ENCODE assay signal across 10 cellular contexts in the genomic region with DNA sequence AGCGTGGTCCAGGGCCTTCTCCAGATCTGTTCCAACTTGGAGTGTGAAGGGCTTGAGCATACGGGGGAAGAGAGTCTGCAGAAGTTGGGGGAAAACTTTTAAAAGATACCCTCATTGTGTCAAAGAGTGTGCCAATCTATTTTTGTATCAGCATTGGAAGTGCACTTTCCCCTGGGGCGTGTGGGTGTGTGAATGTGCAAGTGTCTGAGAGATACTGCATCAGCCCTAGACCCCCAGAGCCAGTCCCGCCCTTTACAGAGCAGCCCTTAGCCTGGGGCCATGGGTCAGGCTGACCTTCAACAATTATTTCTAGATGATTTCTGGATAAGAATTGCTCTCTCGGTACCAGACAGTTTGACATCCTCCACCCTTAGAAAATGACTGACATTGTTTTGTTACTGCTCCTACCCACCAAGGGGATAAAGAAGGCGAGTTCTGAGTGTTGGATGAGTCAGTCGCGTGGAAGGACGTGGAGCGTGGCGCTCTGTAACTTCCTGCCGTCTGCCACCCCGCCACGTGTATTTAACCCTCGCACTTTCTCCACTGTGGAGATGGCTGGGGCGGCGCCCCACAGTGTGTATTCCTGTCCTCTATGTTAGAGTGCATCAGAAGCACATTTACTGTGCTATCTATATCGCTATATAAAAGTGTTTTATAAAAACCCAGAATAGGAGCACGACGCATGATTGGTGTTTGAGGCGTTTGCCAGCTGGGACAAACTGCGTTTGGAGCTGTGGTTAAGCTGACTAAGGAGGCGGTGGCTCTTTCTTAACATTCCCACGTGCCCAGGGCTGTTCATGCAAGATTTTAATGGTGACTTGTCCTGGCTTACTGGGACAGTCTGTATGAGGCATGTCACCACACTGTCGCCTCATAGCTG.
DNase-seq lines count a peak whose midpoint lies in the region; ATAC-seq and TF ChIP-seq lines count a peak whose summit lies in the region.
"Had no signal": no experiment of that assay in that cellular context is flagged by ENCODE, and none has a peak within 500 bp of the region (broad histone marks: within the 10 kb centered on the region; RNA-seq: fewer than 3 reads in every experiment).

No MANE protein-coding gene starts in this region.

- peaks cover 0 to 16% of the 10 kb centered on the region in 2 donors for H3K36me3 Mint-ChIP-seq in activated naive CD4-positive, alpha-beta T cell treated with anti-CD3 and anti-CD28 coated beads, Interleukin-2, amount 50 U/mL, for 72 hours
- H3K36me3 Mint-ChIP-seq in activated naive CD4-positive, alpha-beta T cell treated with anti-CD3 and anti-CD28 coated beads for 36 hours (ENCODE audit: low read depth) = no peaks in the 10 kb centered on the region
- H3K36me3 Mint-ChIP-seq in activated CD8-positive, alpha-beta T cell treated with anti-CD3 and anti-CD28 coated beads for 36 hours (ENCODE audit: low read depth) = no peaks in the 10 kb centered on the region
- H3K36me3 Mint-ChIP-seq in type B pancreatic cell = peaks cover 17% of the 10 kb centered on the region

- peak overlapping the region in 1 of 2 donors; percentile 19 for H3K27ac Mint-ChIP-seq in activated naive CD4-positive, alpha-beta T cell treated with anti-CD3 and anti-CD28 coated beads, Interleukin-2, amount 50 U/mL, for 72 hours
- H3K27ac Mint-ChIP-seq in activated naive CD4-positive, alpha-beta T cell treated with anti-CD3 and anti-CD28 coated beads for 36 hours = no peak overlapping the region
- H3K27ac Mint-ChIP-seq in activated CD8-positive, alpha-beta T cell treated with anti-CD3 and anti-CD28 coated beads for 36 hours = no peak overlapping the region
- peak overlapping the region; percentile 44 for H3K27ac Mint-ChIP-seq in type B pancreatic cell

- no peak for TF ChIP-seq CTCF in activated CD8-positive, alpha-beta T cell treated with anti-CD3 and anti-CD28 coated beads for 36 hours (IDR thresholded peaks at IDR 0.05)
- no peak for TF ChIP-seq CTCF in type B pancreatic cell (conservative IDR thresholded peaks at IDR 0.05)

- DNase-seq in activated naive CD4-positive, alpha-beta T cell treated with anti-CD3 and anti-CD28 coated beads, Interleukin-2, amount 50 U/mL, for 72 hours (ENCODE audit: low spot score in 2 of 2) = no peak
- no peak for DNase-seq in activated naive CD4-positive, alpha-beta T cell treated with anti-CD3 and anti-CD28 coated beads for 36 hours
- DNase-seq in activated CD8-positive, alpha-beta T cell treated with anti-CD3 and anti-CD28 coated beads for 36 hours = peak; percentile 34
- DNase-seq in foreskin melanocyte = peak; percentile 46
- DNase-seq in type B pancreatic cell (ENCODE audit: extremely low spot score, unreplicated experiment) = no peak
- no peak for DNase-seq in NCI-H2171 treated with DMSO at 0.1 percent for 48 hours (lab: John Stamatoyannopoulos, UW)
- no peak for DNase-seq in NCI-H526 (lab: John Stamatoyannopoulos, UW)
- no peak for DNase-seq in NCI-H1417 treated with DMSO at 0.1 percent for 48 hours (lab: John Stamatoyannopoulos, UW)
- DNase-seq: activated effector memory CD4-positive, alpha-beta T cell treated with Interleukin-2 at 50 U/mL for 16 hours; MM.1S had no signal

- H3K27me3 Mint-ChIP-seq in activated naive CD4-positive, alpha-beta T cell treated with anti-CD3 and anti-CD28 coated beads for 36 hours (ENCODE audit: low read depth) = no peaks in the 10 kb centered on the region
- H3K27me3 Mint-ChIP-seq in activated CD8-positive, alpha-beta T cell treated with anti-CD3 and anti-CD28 coated beads for 36 hours = no peaks in the 10 kb centered on the region
- H3K27me3 Mint-ChIP-seq in type B pancreatic cell = no peaks in the 10 kb centered on the region

- H3K9me3 Mint-ChIP-seq in activated naive CD4-positive, alpha-beta T cell treated with anti-CD3 and anti-CD28 coated beads, Interleukin-2, amount 50 U/mL, for 72 hours = no peaks in the 10 kb centered on the region
- no peaks in the 10 kb centered on the region for H3K9me3 Mint-ChIP-seq in activated naive CD4-positive, alpha-beta T cell treated with anti-CD3 and anti-CD28 coated beads for 36 hours
- no peaks in the 10 kb centered on the region for H3K9me3 Mint-ChIP-seq in activated CD8-positive, alpha-beta T cell treated with anti-CD3 and anti-CD28 coated beads for 36 hours
- H3K9me3 Mint-ChIP-seq in type B pancreatic cell = no peaks in the 10 kb centered on the region

- peaks cover 35% of the 10 kb centered on the region for H3K4me1 Mint-ChIP-seq in activated naive CD4-positive, alpha-beta T cell treated with anti-CD3 and anti-CD28 coated beads for 36 hours (ENCODE audit: low read depth)
- H3K4me1 Mint-ChIP-seq in activated CD8-positive, alpha-beta T cell treated with anti-CD3 and anti-CD28 coated beads for 36 hours (ENCODE audit: low read depth) = peaks cover 35% of the 10 kb centered on the region
- H3K4me1 Mint-ChIP-seq in type B pancreatic cell (ENCODE audit: unreplicated experiment) = peaks cover 39% of the 10 kb centered on the region

- POLR2A ChIA-PET in activated CD8-positive, alpha-beta T cell treated with anti-CD3 and anti-CD28 coated beads for 36 hours (lab: Charles Lee) = interaction anchor here (1.2 kb wide), 1 partner anchor 9 kb away, joined by 3 read pairs; no protein-coding TSS in a partner anchor

- intact Hi-C loops in activated naive CD4-positive, alpha-beta T cell treated with anti-CD3 and anti-CD28 coated beads for 36 hours (cut with micrococcal nuclease) = loop anchor here (1.0 kb wide), 1 partner anchor 27 kb away; no protein-coding TSS in a partner anchor
- intact Hi-C loops in activated CD8-positive, alpha-beta T cell treated with anti-CD3 and anti-CD28 coated beads for 36 hours (cut with micrococcal nuclease) = no loop called here

- CTCF ChIA-PET in activated naive CD4-positive, alpha-beta T cell treated with anti-CD3 and anti-CD28 coated beads for 36 hours (lab: Charles Lee) = no interaction called here
- CTCF ChIA-PET in activated CD8-positive, alpha-beta T cell treated with anti-CD3 and anti-CD28 coated beads for 36 hours (lab: Charles Lee) = interaction anchor here (1.2 to 1.6 kb wide), 2 partner anchors 14 to 20 kb away, joined by 4 to 5 read pairs; no protein-coding TSS in a partner anchor

- H3K4me3 Mint-ChIP-seq in activated naive CD4-positive, alpha-beta T cell treated with anti-CD3 and anti-CD28 coated beads for 36 hours = no peak overlapping the region
- no peak overlapping the region for H3K4me3 Mint-ChIP-seq in activated CD8-positive, alpha-beta T cell treated with anti-CD3 and anti-CD28 coated beads for 36 hours
- H3K4me3 Mint-ChIP-seq in type B pancreatic cell = peak overlapping the region; percentile 20

- peak; percentile 55 to 59 for ATAC-seq in activated naive CD4-positive, alpha-beta T cell treated with anti-CD3 and anti-CD28 coated beads, Interleukin-2, amount 50 U/mL, for 72 hours
- ATAC-seq in activated CD8-positive, alpha-beta T cell treated with anti-CD3 and anti-CD28 coated beads for 36 hours = peak; percentile 26

Comparison
In these comparisons a context has a peak if more than half of its experiments do, and no peak if none do; other contexts are left out.
1. DNase-seq: peak in activated CD8-positive, alpha-beta T cell treated with anti-CD3 and anti-CD28 coated beads for 36 hours (single experiment) and foreskin melanocyte (single experiment); none in activated naive CD4-positive, alpha-beta T cell treated with anti-CD3 and anti-CD28 coated beads, Interleukin-2, amount 50 U/mL, for 72 hours (0 of 2), activated naive CD4-positive, alpha-beta T cell treated with anti-CD3 and anti-CD28 coated beads for 36 hours (single experiment), type B pancreatic cell (single experiment), NCI-H2171 treated with DMSO at 0.1 percent for 48 hours (single experiment), NCI-H526 (0 of 2) and NCI-H1417 treated with DMSO at 0.1 percent for 48 hours (single experiment).